ENCODE assay signal across 27 cellular contexts in the genomic region with DNA sequence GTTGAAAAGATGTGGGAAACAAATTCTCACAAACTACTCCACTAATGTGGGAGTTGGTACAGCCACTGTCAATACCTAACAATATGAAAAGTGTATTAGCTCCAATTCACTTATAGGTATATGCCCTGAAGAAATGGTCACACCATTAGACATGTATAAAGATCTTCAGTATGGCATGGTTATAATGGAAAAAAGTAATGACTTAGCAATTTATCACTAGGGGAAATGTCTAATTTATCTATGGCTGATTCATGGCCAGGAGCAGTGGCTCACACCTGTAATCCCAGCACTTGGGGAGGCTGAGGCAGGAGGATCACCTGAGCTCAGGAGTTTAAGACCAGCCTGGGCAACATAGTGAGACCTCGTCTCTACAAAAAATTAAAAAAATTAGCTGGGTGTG.
"Had no signal": no experiment of that assay in that cellular context is flagged by ENCODE, and none has a peak within 500 bp of the region (broad histone marks: within the 10 kb centered on the region; RNA-seq: fewer than 3 reads in every experiment).

No MANE protein-coding gene starts in this region.

- H3K4me1 Mint-ChIP-seq: activated CD4-positive, alpha-beta memory T cell treated with anti-CD3 and anti-CD28 coated beads, Interleukin-2, amount 10 ng/mL, durations not matched to agents 7 days and 5 days; activated CD8-positive, alpha-beta memory T cell treated with anti-CD3 and anti-CD28 coated beads, Interleukin-2, amount 10 ng/mL, durations not matched to agents 7 days and 5 days; neural progenitor cell had no signal

- ATAC-seq: activated CD4-positive, CD25-positive, alpha-beta regulatory T cell treated with anti-CD3 and anti-CD28 coated beads, Interleukin-2, amount 50 U/mL, for 24 hours; activated CD8-positive, alpha-beta memory T cell treated with anti-CD3 and anti-CD28 coated beads, Interleukin-2, amount 10 ng/mL, durations not matched to agents 7 days and 5 days; left colon; naive thymus-derived CD4-positive, alpha-beta T cell; psoas muscle had no signal

- H3K27me3 Mint-ChIP-seq: activated CD4-positive, alpha-beta memory T cell treated with anti-CD3 and anti-CD28 coated beads, Interleukin-2, amount 10 ng/mL, durations not matched to agents 7 days and 5 days; activated CD8-positive, alpha-beta memory T cell treated with anti-CD3 and anti-CD28 coated beads, Interleukin-2, amount 10 ng/mL, durations not matched to agents 7 days and 5 days; naive thymus-derived CD4-positive, alpha-beta T cell had no signal

- DNase-seq: activated CD4-positive, alpha-beta memory T cell treated with anti-CD3 and anti-CD28 coated beads, Interleukin-2, amount 10 ng/mL, durations not matched to agents 7 days and 5 days; activated CD4-positive, alpha-beta T cell treated with anti-CD3 and anti-CD28 coated beads for 48 hours; activated CD8-positive, alpha-beta memory T cell treated with anti-CD3 and anti-CD28 coated beads, Interleukin-2, amount 10 ng/mL, durations not matched to agents 7 days and 5 days; activated effector memory CD4-positive, alpha-beta T cell treated with anti-CD3 and anti-CD28 coated beads, Interleukin-2, amount 50 U/mL, for 16 hours; activated naive CD4-positive, alpha-beta T cell treated with anti-CD3 and anti-CD28 coated beads for 36 hours; amniotic stem cell; brain microvascular endothelial cell; cortex of kidney; head of caudate nucleus; hippocampal formation; kidney; left colon; mammary epithelial cell; midbrain; naive thymus-derived CD4-positive, alpha-beta T cell; occipital lobe; psoas muscle; sigmoid colon; small intestine; stimulated activated CD4-positive, alpha-beta T cell treated with anti-CD3 and anti-CD28 coated beads, Interleukin-1b, Interleukin-23, amount 100 ng/mL, for 48 hours; stimulated activated CD4-positive, alpha-beta T cell treated with anti-CD3 and anti-CD28 coated beads, Interleukin-4, amount 100 ng/mL, for 4 hours; stimulated activated CD8-positive, alpha-beta memory T cell treated with anti-CD3 and anti-CD28 coated beads, Interleukin-4, amount 100 ng/mL, for 48 hours; stimulated activated naive CD4-positive, alpha-beta T cell treated with Interleukin-2 at 50 U/mL for 16 hours; T-helper 9 cell; transverse colon had no signal

- H3K4me3 Mint-ChIP-seq: activated CD4-positive, alpha-beta memory T cell treated with anti-CD3 and anti-CD28 coated beads, Interleukin-2, amount 10 ng/mL, durations not matched to agents 7 days and 5 days; activated CD8-positive, alpha-beta memory T cell treated with anti-CD3 and anti-CD28 coated beads, Interleukin-2, amount 10 ng/mL, durations not matched to agents 7 days and 5 days; activated naive CD4-positive, alpha-beta T cell treated with anti-CD3 and anti-CD28 coated beads for 36 hours; naive thymus-derived CD4-positive, alpha-beta T cell; neural progenitor cell had no signal

- H3K27ac Mint-ChIP-seq: activated CD4-positive, alpha-beta memory T cell treated with anti-CD3 and anti-CD28 coated beads, Interleukin-2, amount 10 ng/mL, durations not matched to agents 7 days and 5 days; activated CD8-positive, alpha-beta memory T cell treated with anti-CD3 and anti-CD28 coated beads, Interleukin-2, amount 10 ng/mL, durations not matched to agents 7 days and 5 days; activated naive CD4-positive, alpha-beta T cell treated with anti-CD3 and anti-CD28 coated beads for 36 hours; neural progenitor cell had no signal

- H3K9me3 Mint-ChIP-seq: activated CD4-positive, alpha-beta memory T cell treated with anti-CD3 and anti-CD28 coated beads, Interleukin-2, amount 10 ng/mL, durations not matched to agents 7 days and 5 days; activated naive CD4-positive, alpha-beta T cell treated with anti-CD3 and anti-CD28 coated beads for 36 hours; naive thymus-derived CD4-positive, alpha-beta T cell; neural progenitor cell had no signal

- H3K9me3 ChIP-seq: psoas muscle, sigmoid colon, transverse colon had no signal
